ENCODE assay signal across 7 cellular contexts in genomic region chr2:33477473-33478468, GRCh38. TPM values are rescaled to one million over a fixed set of nuclear protein-coding genes. Genes with fewer than 3 reads are reported as not detected.
DNase-seq lines count a peak whose midpoint lies in the region; ATAC-seq, FAIRE-seq and TF ChIP-seq lines count a peak whose summit lies in the region.

No MANE protein-coding gene starts in this region.

- H3K27me3 Mint-ChIP-seq in osteocyte (ENCODE audit: unreplicated experiment), result no peaks in the 10 kb centered on the region

- no peaks in the 10 kb centered on the region for H3K79me2 ChIP-seq in endothelial cell of umbilical vein (ENCODE audit: control insufficient read depth, insufficient read depth, low read length)

- H3K27ac Mint-ChIP-seq in osteocyte (ENCODE audit: unreplicated experiment), result peak overlapping the region; percentile 72

- intact Hi-C loops in endothelial cell of umbilical vein (cut with micrococcal nuclease), result loop anchor here (2.0 kb wide), 2 partner anchors 65 to 135 kb away; no protein-coding TSS in a partner anchor

- dilution Hi-C loops in endothelial cell of umbilical vein (cut with MboI; ENCODE audit: extremely low pct_ligation_motif_present, low sequenced_read_pairs), result no loop called here

- peaks cover 23% of the 10 kb centered on the region for H3K4me1 ChIP-seq in endothelial cell of umbilical vein (ENCODE audit: control insufficient read depth, extremely low read depth, insufficient read depth, low read length)

- POLR2A ChIA-PET in endothelial cell of umbilical vein (lab: Charles Lee), result interaction anchor here (0.9 kb wide), 1 partner anchor 77 kb away, joined by 4 read pairs; no protein-coding TSS in a partner anchor

- H3K36me3 Mint-ChIP-seq in osteocyte (ENCODE audit: unreplicated experiment), result no peaks in the 10 kb centered on the region

- no TSS peak for BruUV-seq in endothelial cell of umbilical vein (replicated peaks; lab: Mats Ljungman, UMichigan)

- DNase-seq in OCI-M1 (lab: John Stamatoyannopoulos, UW) (peak; percentile 87), endothelial cell of umbilical vein (ENCODE audit: low read depth, low spot score) (peak; percentile 36), osteocyte (ENCODE audit: extremely low spot score, unreplicated experiment) (no peak), D341Med (ENCODE audit: low spot score) (no peak)
- DNase-seq in activated CD4-positive, CD25-positive, alpha-beta regulatory T cell treated with anti-CD3 and anti-CD28 coated beads, Interleukin-2, amount 50 U/mL, for 72 hours, result no peak

- H3K27me3 ChIP-seq in endothelial cell of umbilical vein (ENCODE audit: control insufficient read depth in 2 of 2, insufficient read depth in 2 of 2, low read length in 2 of 2), result peaks cover 3% of the 10 kb centered on the region in 2 experiments

- H3K36me3 ChIP-seq in endothelial cell of umbilical vein (ENCODE audit: control insufficient read depth in 2 of 2, extremely low read depth in 1 of 2, insufficient read depth in 2 of 2, low read length in 2 of 2), result no peaks in the 10 kb centered on the region

- peak overlapping the region; percentile 87 for H3K4me2 ChIP-seq in endothelial cell of umbilical vein (ENCODE audit: insufficient read depth, low read length)

- CTCF ChIA-PET in endothelial cell of umbilical vein (lab: Charles Lee), result interaction anchor here (0.9 to 2.4 kb wide), 2 partner anchors 37 to 105 kb away, joined by 4 to 10 read pairs; no protein-coding TSS in a partner anchor

- peaks cover 27% of the 10 kb centered on the region for H3K4me1 Mint-ChIP-seq in osteocyte (ENCODE audit: unreplicated experiment)

- no peak for FAIRE-seq in endothelial cell of umbilical vein (lab: Jason Lieb, UNC)

- H2AFZ ChIP-seq in endothelial cell of umbilical vein (ENCODE audit: low read depth, low read length), result no peak overlapping the region

- H3K9ac ChIP-seq in endothelial cell of umbilical vein (replicated peaks; ENCODE audit: extremely low read depth, insufficient read depth, low read length), result no peak overlapping the region

- TF ChIP-seq CTCF in endothelial cell of umbilical vein (IDR thresholded peaks at IDR 0.05; ENCODE audit: extremely low read depth in 1 of 2, insufficient read depth in 1 of 2, low read depth in 1 of 2, low read length in 2 of 2) (no peak), osteocyte (IDR thresholded peaks at IDR 0.05) (no peak)

- H3K9me3 ChIP-seq in endothelial cell of umbilical vein (replicated peaks; ENCODE audit: control insufficient read depth, insufficient read depth, low read length), result no peaks in the 10 kb centered on the region

- H3K4me3 Mint-ChIP-seq in osteocyte (ENCODE audit: unreplicated experiment), result peak overlapping the region; percentile 27

- H4K20me1 ChIP-seq in endothelial cell of umbilical vein (replicated peaks; ENCODE audit: control insufficient read depth, extremely low read depth, insufficient read depth, low read length), result no peaks in the 10 kb centered on the region

- no peak overlapping the region for H3K4me3 ChIP-seq in endothelial cell of umbilical vein (replicated peaks in 1 of 3; ENCODE audit: insufficient read depth in 1 of 3, low read depth in 1 of 3, low read length in 3 of 3)

- H3K9me1 ChIP-seq in endothelial cell of umbilical vein (replicated peaks; ENCODE audit: control insufficient read depth, extremely low read depth, insufficient read depth, low read length), result no peaks in the 10 kb centered on the region

- H3K9me3 Mint-ChIP-seq in osteocyte (ENCODE audit: unreplicated experiment), result no peaks in the 10 kb centered on the region

- peak; percentile 30 for ATAC-seq in GM18858 (IDR thresholded peaks at IDR 0.05; ENCODE audit: unreplicated experiment)
- peak; percentile 32 for ATAC-seq in HG02759 (IDR thresholded peaks at IDR 0.05; ENCODE audit: unreplicated experiment)

- no peak overlapping the region for H3K27ac ChIP-seq in endothelial cell of umbilical vein (ENCODE audit: insufficient read depth, low read depth, low read length)

- no peak for TF ChIP-seq POLR2A in endothelial cell of umbilical vein (IDR thresholded peaks at IDR 0.05; ENCODE audit: low read depth, low read length)

TF ChIP-seq in endothelial cell of umbilical vein, 7 proteins besides CTCF, POLR2A, EP300 and RAD21:
- TF ChIP-seq JUN (IDR thresholded peaks at IDR 0.05; ENCODE audit: borderline replicate concordance, insufficient read depth, insufficient read length, low read depth) (no peak), POLR2AphosphoS5 (IDR thresholded peaks at IDR 0.05; ENCODE audit: insufficient read depth, low read depth, low read length) (no peak), EZH2 (IDR thresholded peaks at IDR 0.05; ENCODE audit: borderline replicate concordance, low read depth, low read length, severe bottlenecking) (no peak), MAX (IDR thresholded peaks at IDR 0.05; ENCODE audit: insufficient read depth, insufficient read length) (no peak), FOS (IDR thresholded peaks at IDR 0.05; ENCODE audit: borderline replicate concordance, insufficient read depth, low read length) (no peak), MYC (IDR thresholded peaks at IDR 0.05; ENCODE audit: low read depth, low read length) (no peak), GATA2 (IDR thresholded peaks at IDR 0.05; ENCODE audit: insufficient read depth, insufficient read length, low read depth, low read length) (no peak)

RNA-seq across cellular contexts. Expression of gene RASGRP3, which starts 1.3 kb away (rescaled TPM):
- total RNA-seq in endothelial cell of umbilical vein (39.6 and 42.1 TPM in 2 replicates), osteocyte (2.1 and 3.3 TPM in 2 replicates)
- 14.3 and 16.0 TPM in 2 replicates for polyA plus RNA-seq in endothelial cell of umbilical vein
- polyA plus RNA-seq in endothelial cell of umbilical vein (2011; cell fraction: cytosol; rRNA removed), result 6.0 and 9.7 TPM in 2 replicates
- polyA plus RNA-seq in endothelial cell of umbilical vein (2011; cell fraction: nucleus; rRNA removed), result 30.4 and 31.8 TPM in 2 replicates
- 3.1 and 8.9 TPM in 2 replicates for polyA plus RNA-seq in endothelial cell of umbilical vein (2012)
- polyA minus RNA-seq in endothelial cell of umbilical vein, result 60.3 and 65.5 TPM in 2 replicates
- polyA minus RNA-seq in endothelial cell of umbilical vein (2011; cell fraction: cytosol; rRNA and poly(A)+ RNA removed), result not detected
- polyA minus RNA-seq in endothelial cell of umbilical vein (2011; cell fraction: nucleus; rRNA and poly(A)+ RNA removed), result 31.3 and 73.1 TPM in 2 replicates

Comparison
In these comparisons a context has a peak if more than half of its experiments do, and no peak if none do; other contexts are left out.
1. DNase-seq: peak in OCI-M1 (single experiment) and endothelial cell of umbilical vein (single experiment); none in osteocyte (single experiment), D341Med (single experiment) and activated CD4-positive, CD25-positive, alpha-beta regulatory T cell treated with anti-CD3 and anti-CD28 coated beads, Interleukin-2, amount 50 U/mL, for 72 hours (single experiment).